ENCODE assay signal across 8 cellular contexts in the genomic region with DNA sequence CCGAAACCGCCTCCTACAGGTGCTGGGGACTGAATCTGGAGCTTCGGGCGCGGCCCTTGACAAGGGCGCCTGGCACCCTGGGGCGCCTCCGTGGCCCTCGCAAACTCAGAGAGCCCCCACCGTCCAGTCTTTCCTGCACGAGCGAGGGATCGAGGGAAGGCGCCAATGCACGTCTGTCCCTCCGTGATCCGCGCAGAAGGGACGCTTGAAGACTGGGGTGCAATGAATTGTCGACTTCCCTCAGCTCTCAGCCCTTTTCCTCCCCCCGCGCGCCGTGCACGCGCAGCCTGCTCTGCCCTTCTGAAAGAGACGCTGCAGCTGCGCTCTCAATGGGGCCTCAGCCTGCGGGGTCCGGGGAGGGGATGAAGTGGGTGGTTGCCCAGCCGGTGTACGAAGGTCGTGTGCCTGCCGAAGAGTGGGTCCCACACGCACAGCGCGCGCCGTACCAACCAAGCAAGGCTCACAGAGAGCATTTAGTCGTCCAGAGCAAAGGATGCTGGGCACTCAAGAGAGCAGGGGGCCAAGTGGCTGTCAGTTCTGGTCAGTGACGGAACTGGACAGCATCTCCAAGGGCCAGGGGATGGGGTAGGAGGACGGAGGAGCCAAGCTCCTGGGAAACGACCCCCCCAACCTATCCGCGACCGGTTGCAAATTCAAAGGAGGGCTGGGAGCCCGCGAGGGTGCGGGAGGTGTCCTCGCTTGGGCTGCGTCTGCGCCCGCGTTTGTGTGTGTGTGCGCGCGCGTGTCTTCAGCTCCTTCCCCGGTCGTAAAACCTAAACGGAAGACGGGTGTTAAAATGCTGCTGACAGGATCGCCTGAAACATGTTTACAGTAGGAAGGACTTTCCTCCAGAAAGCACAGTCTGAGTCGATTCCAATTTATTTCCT. TPM values are rescaled to one million over a fixed set of nuclear protein-coding genes. Genes with fewer than 3 reads are reported as not detected.
DNase-seq lines count a peak whose midpoint lies in the region; ATAC-seq and TF ChIP-seq lines count a peak whose summit lies in the region.

No MANE protein-coding gene starts in this region.

- peaks cover 18% of the 10 kb centered on the region for H3K4me1 Mint-ChIP-seq in CD14-positive monocyte
- peaks cover 7% of the 10 kb centered on the region for H3K4me1 Mint-ChIP-seq in activated CD8-positive, alpha-beta T cell treated with anti-CD3 and anti-CD28 coated beads for 36 hours (ENCODE audit: low read depth)

- H3K4me3 ChIP-seq in mucosa of rectum (ENCODE audit: low read length in 2 of 2) (peak overlapping the region; percentile 89 to 94), thymus (ENCODE audit: low read length) (peak overlapping the region; percentile 81)

- H3K27me3 ChIP-seq in mucosa of rectum (ENCODE audit: control insufficient read depth in 2 of 2, insufficient read depth in 2 of 2, low read length in 2 of 2) (no peaks in the 10 kb centered on the region), thymus (ENCODE audit: control insufficient read depth, insufficient read depth) (no peaks in the 10 kb centered on the region)

- peak; percentile 25 for ATAC-seq in GM19025 (IDR thresholded peaks at IDR 0.05; ENCODE audit: low read depth, unreplicated experiment)
- ATAC-seq in HG03095 (IDR thresholded peaks at IDR 0.05; ENCODE audit: unreplicated experiment): peak; percentile 31
- peak; percentile 35 for ATAC-seq in activated CD8-positive, alpha-beta T cell treated with anti-CD3 and anti-CD28 coated beads for 36 hours

- H3K27me3 Mint-ChIP-seq in CD14-positive monocyte (ENCODE audit: low read depth in 3 of 3): peaks cover 4 to 9% (median 7%) of the 10 kb centered on the region in 3 donors
- peaks cover 40% of the 10 kb centered on the region for H3K27me3 Mint-ChIP-seq in activated CD8-positive, alpha-beta T cell treated with anti-CD3 and anti-CD28 coated beads for 36 hours

- peaks cover 0 to 1% of the 10 kb centered on the region in 2 donors for H3K36me3 Mint-ChIP-seq in CD14-positive monocyte
- H3K36me3 Mint-ChIP-seq in activated CD8-positive, alpha-beta T cell treated with anti-CD3 and anti-CD28 coated beads for 36 hours (ENCODE audit: low read depth): no peaks in the 10 kb centered on the region

- no peaks in the 10 kb centered on the region for H3K36me3 ChIP-seq in mucosa of rectum (ENCODE audit: control insufficient read depth in 2 of 2, insufficient read depth in 2 of 2, low read length in 2 of 2)
- H3K36me3 ChIP-seq in thymus (ENCODE audit: control insufficient read depth, insufficient read depth): no peaks in the 10 kb centered on the region

- no peak for TF ChIP-seq POLR2A in erythroblast (IDR thresholded peaks at IDR 0.05; ENCODE audit: low read length)

- CTCF ChIA-PET in activated CD8-positive, alpha-beta T cell treated with anti-CD3 and anti-CD28 coated beads for 36 hours (lab: Charles Lee): interaction anchor here (0.6 to 3.5 kb wide), 23 partner anchors 8 to 1496 kb away, joined by 3 to 37 read pairs (median 4); no protein-coding TSS in a partner anchor

- POLR2A ChIA-PET in activated CD8-positive, alpha-beta T cell treated with anti-CD3 and anti-CD28 coated beads for 36 hours (lab: Charles Lee): interaction anchor here (0.7 to 1.5 kb wide), 2 partner anchors 11 to 433 kb away, joined by 4 to 7 read pairs; no protein-coding TSS in a partner anchor

- H3K9me3 ChIP-seq in mucosa of rectum (ENCODE audit: control insufficient read depth in 2 of 2, low read length in 2 of 2) (no peaks in the 10 kb centered on the region), thymus (ENCODE audit: control insufficient read depth) (no peaks in the 10 kb centered on the region)

- TF ChIP-seq CTCF in CD14-positive monocyte (IDR thresholded peaks at IDR 0.05): no peak
- TF ChIP-seq CTCF in activated CD8-positive, alpha-beta T cell treated with anti-CD3 and anti-CD28 coated beads for 36 hours (IDR thresholded peaks at IDR 0.05): no peak

- DNase-seq in CD14-positive monocyte (ENCODE audit: low spot score): peak; percentile 54
- peak; percentile 18 for DNase-seq in NCI-H226
- DNase-seq in activated CD8-positive, alpha-beta T cell treated with anti-CD3 and anti-CD28 coated beads for 36 hours: peak; percentile 50
- peak; percentile 59 to 63 for DNase-seq in erythroblast (lab: John Stamatoyannopoulos, UW)

- H3K4me3 Mint-ChIP-seq in CD14-positive monocyte: peak overlapping the region; percentile 100
- H3K4me3 Mint-ChIP-seq in activated CD8-positive, alpha-beta T cell treated with anti-CD3 and anti-CD28 coated beads for 36 hours: peak overlapping the region; percentile 85

- intact Hi-C loops in CD14-positive monocyte (cut with micrococcal nuclease): loop anchor here in 1 of 2 donors (5.0 kb wide), 1 partner anchor 1021 kb away; no protein-coding TSS in a partner anchor
- intact Hi-C loops in activated CD8-positive, alpha-beta T cell treated with anti-CD3 and anti-CD28 coated beads for 36 hours (cut with micrococcal nuclease): loop anchor here (5.0 kb wide), 2 partner anchors 151 to 1026 kb away; no protein-coding TSS in a partner anchor

- H3K9ac ChIP-seq in mucosa of rectum (ENCODE audit: low read depth in 1 of 2, low read length in 2 of 2): peak overlapping the region; percentile 88 to 89

- H3K4me1 ChIP-seq in mucosa of rectum (ENCODE audit: control insufficient read depth in 2 of 2, insufficient read depth in 2 of 2, low read length in 2 of 2) (peaks cover 13 to 18% of the 10 kb centered on the region in 2 donors), thymus (ENCODE audit: control insufficient read depth, insufficient read depth, low read length) (peaks cover 4% of the 10 kb centered on the region)

- H3K27ac ChIP-seq in mucosa of rectum (ENCODE audit: low read depth in 2 of 2, low read length in 2 of 2) (peak overlapping the region; percentile 93 to 97), thymus (ENCODE audit: low read depth) (peak overlapping the region; percentile 99)

- under 1% methylated on average over 64 of the region's 64 CpGs for WGBS in thymus

- H3K27ac Mint-ChIP-seq in CD14-positive monocyte: peak overlapping the region; percentile 80 to 91 (median 88)
- no peak overlapping the region for H3K27ac Mint-ChIP-seq in activated CD8-positive, alpha-beta T cell treated with anti-CD3 and anti-CD28 coated beads for 36 hours

- H3K9me3 Mint-ChIP-seq in CD14-positive monocyte: peaks cover 0 to 5% (median 2%) of the 10 kb centered on the region in 7 donors
- no peaks in the 10 kb centered on the region for H3K9me3 Mint-ChIP-seq in activated CD8-positive, alpha-beta T cell treated with anti-CD3 and anti-CD28 coated beads for 36 hours

RNA-seq across cellular contexts. Expression of a gene that starts 5.4 kb away (rescaled TPM):
- polyA plus RNA-seq in CD14-positive monocyte: 1 to 10 TPM; 2.2 to 2.5 TPM
- total RNA-seq in activated CD8-positive, alpha-beta T cell treated with anti-CD3 and anti-CD28 coated beads for 36 hours: 1 to 10 TPM; 1.6 TPM
- polyA plus RNA-seq in thymus: 85.7 TPM

Comparison
In these comparisons a context has a peak if more than half of its experiments do, and no peak if none do; other contexts are left out.
1. Peak in every context shown above with its lines: DNase-seq, ATAC-seq, H3K4me3 ChIP-seq and H3K27ac ChIP-seq.
2. RNA of a gene that starts 5.4 kb away (polyA plus RNA-seq): 85.7 TPM in thymus (single experiment); 2.2 to 2.5 TPM in CD14-positive monocyte; every median in the first group is over 10 times any median in the second.